ENCODE assay signal across 9 cellular contexts in the genomic region with DNA sequence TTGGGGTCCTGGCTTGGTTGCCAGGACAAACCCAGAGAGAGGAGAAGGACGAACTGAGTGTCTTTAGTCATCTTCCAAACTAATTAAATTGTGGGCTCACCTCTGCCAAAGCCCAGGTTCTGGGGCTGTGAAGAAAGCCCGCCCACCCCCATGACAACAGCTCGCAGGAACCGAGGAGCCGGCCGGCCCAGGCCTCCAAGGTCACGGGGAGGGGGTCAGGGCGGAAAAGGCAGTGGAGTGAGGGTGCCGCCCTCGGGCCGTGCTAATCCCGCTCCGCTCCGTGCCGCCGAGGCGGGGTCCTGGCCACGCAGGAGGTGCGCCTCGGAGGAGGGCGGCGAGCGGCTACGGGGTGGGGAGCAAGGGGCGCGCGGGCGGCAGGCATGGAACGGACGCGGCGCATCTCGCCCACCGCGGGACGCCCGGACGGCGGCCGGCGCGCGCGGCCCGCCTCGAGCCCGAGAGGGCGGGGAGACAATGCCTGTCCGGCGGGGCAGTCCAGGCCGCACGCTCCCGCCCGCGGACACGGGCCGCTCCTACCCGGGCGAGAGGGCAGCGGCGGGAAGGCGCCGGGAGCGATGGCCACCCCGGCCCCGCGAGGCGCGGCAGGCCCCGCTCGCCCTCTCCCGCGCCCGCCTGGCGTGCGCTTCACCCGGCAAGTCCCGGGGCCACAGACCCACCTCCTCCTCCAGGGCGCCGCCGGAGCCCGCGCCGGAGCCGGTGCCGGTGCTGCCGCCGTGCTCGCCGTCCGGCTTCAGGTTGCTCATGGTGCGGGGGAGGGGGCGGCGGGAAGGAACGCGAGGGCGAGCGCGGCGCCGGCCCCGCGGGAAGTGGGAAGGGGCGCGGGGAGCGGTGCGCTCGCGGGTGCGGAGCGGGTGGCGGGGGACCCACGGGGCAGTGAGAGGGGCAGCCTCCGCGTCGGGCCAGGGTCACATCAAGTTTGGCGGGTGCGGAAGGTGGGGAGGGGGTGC. TPM values are rescaled to one million over a fixed set of nuclear protein-coding genes. Genes with fewer than 3 reads are reported as not detected.
DNase-seq lines count a peak whose midpoint lies in the region; ATAC-seq and TF ChIP-seq lines count a peak whose summit lies in the region.
"Had no signal": no experiment of that assay in that cellular context is flagged by ENCODE, and none has a peak within 500 bp of the region (broad histone marks: within the 10 kb centered on the region; RNA-seq: fewer than 3 reads in every experiment).

No MANE protein-coding gene starts in this region.

- TF ChIP-seq CTCF in CD14-positive monocyte (IDR thresholded peaks at IDR 0.05): no peak
- no peak for TF ChIP-seq CTCF in body of pancreas (IDR thresholded peaks at IDR 0.05)
- TF ChIP-seq CTCF in lung (IDR thresholded peaks at IDR 0.05; ENCODE audit: control extremely low read depth, extremely low read depth): no peak
- TF ChIP-seq CTCF in upper lobe of left lung (IDR thresholded peaks at IDR 0.05): peak in 1 of 6 experiments; percentile 9

- intact Hi-C loops in CD14-positive monocyte (cut with micrococcal nuclease): no loop called here
- intact Hi-C loops in body of pancreas (cut with DNase I): no loop called here

- 1% methylated on average over 100 of the region's 118 CpGs; no CpG with 5 or more reads in 1 of the 2 donors for WGBS in body of pancreas, 2 donors
- 2 to 5% methylated on average over 58 to 118 of the region's 118 CpGs for WGBS in lung, 2 donors
- 0 to 22% methylated on average over 1 to 3 of the region's 118 CpGs for WGBS in upper lobe of left lung, 2 donors

- H3K27ac Mint-ChIP-seq in CD14-positive monocyte: peak overlapping the region in 1 of 7 donors; percentile 8

- H3K36me3 ChIP-seq in HUES6 (ENCODE audit: control insufficient read depth, insufficient read depth, low read length) (no peaks in the 10 kb centered on the region), body of pancreas (replicated peaks in 1 of 2; ENCODE audit: insufficient read depth in 1 of 2, low read depth in 2 of 2) (no peaks in the 10 kb centered on the region), lung (ENCODE audit: control insufficient read depth in 2 of 2, insufficient read depth in 2 of 2, low read length in 2 of 2) (no peaks in the 10 kb centered on the region), upper lobe of left lung (no peaks in the 10 kb centered on the region)
- H3K36me3 ChIP-seq: neutrophil had no signal

- no peaks in the 10 kb centered on the region for H3K27me3 ChIP-seq in HUES6 (ENCODE audit: control insufficient read depth, insufficient read depth, low read length)
- H3K27me3 ChIP-seq in body of pancreas: no peaks in the 10 kb centered on the region
- H3K27me3 ChIP-seq in lung (ENCODE audit: control insufficient read depth, insufficient read depth): no peaks in the 10 kb centered on the region
- H3K27me3 ChIP-seq in upper lobe of left lung: peaks cover 0 to 15% (median 4%) of the 10 kb centered on the region in 4 donors

- TF ChIP-seq EP300 in upper lobe of left lung (IDR thresholded peaks at IDR 0.05): no peak

- peaks cover 64 to 81% (median 71%) of the 10 kb centered on the region in 3 donors for H3K27me3 Mint-ChIP-seq in CD14-positive monocyte (ENCODE audit: low read depth in 3 of 3)

- H3K4me3 Mint-ChIP-seq in CD14-positive monocyte: peak overlapping the region; percentile 61 to 89

- H3K27ac ChIP-seq in HUES6 (ENCODE audit: low read depth, low read length) (peak overlapping the region; percentile 87), body of pancreas (no peak overlapping the region), lung (ENCODE audit: low read depth in 1 of 2, low read length in 1 of 2) (peak overlapping the region; percentile 61 to 98), upper lobe of left lung (peak overlapping the region; percentile 54 to 87 (median 78))
- H3K27ac ChIP-seq: neutrophil had no signal

- H3K9me3 ChIP-seq in HUES6 (ENCODE audit: control insufficient read depth, insufficient read depth, low read depth, low read length) (no peaks in the 10 kb centered on the region), body of pancreas (no peaks in the 10 kb centered on the region), lung (ENCODE audit: control insufficient read depth in 2 of 2, insufficient read depth in 1 of 2, low read length in 1 of 2) (no peaks in the 10 kb centered on the region), upper lobe of left lung (no peaks in the 10 kb centered on the region)
- H3K9me3 ChIP-seq: neutrophil had no signal

- H3K9ac ChIP-seq in HUES6 (ENCODE audit: low read length): peak overlapping the region; percentile 84

- no peak for DNase-seq in CD14-positive monocyte (ENCODE audit: low spot score)
- peak; percentile 7 to 29 (median 26) for DNase-seq in body of pancreas
- DNase-seq in lung (ENCODE audit: low spot score): no peak
- DNase-seq in upper lobe of left lung: peak in 1 of 2 donors; percentile 87
- no peak for DNase-seq in NOMO-1 treated with DMSO at 0.1 percent for 48 hours (lab: John Stamatoyannopoulos, UW; ENCODE audit: unreplicated experiment)
- no peak for DNase-seq in A172 (ENCODE audit: low spot score)

- ATAC-seq in body of pancreas (peak; percentile 45), lung (ENCODE audit: insufficient read depth, low FRiP score) (no peak), upper lobe of left lung (ENCODE audit: low FRiP score in 2 of 2) (peak in 1 of 2 donors; percentile 74), GM19463 (IDR thresholded peaks at IDR 0.05; ENCODE audit: unreplicated experiment) (no peak)

- H3K4me3 ChIP-seq in HUES6 (ENCODE audit: low read depth, low read length) (peak overlapping the region; percentile 78), body of pancreas (peak overlapping the region in 1 of 2 donors; percentile 56), lung (peak overlapping the region; percentile 52), upper lobe of left lung (peak overlapping the region; percentile 54 to 85 (median 67))

- no peak for TF ChIP-seq POLR2A in body of pancreas (IDR thresholded peaks at IDR 0.05)
- no peak for TF ChIP-seq POLR2A in upper lobe of left lung (IDR thresholded peaks at IDR 0.05)

- peaks cover 4 to 6% of the 10 kb centered on the region in 2 donors for H3K36me3 Mint-ChIP-seq in CD14-positive monocyte

- H3K4me1 ChIP-seq in HUES6 (ENCODE audit: control insufficient read depth, insufficient read depth, low read length) (peaks cover 44% of the 10 kb centered on the region), body of pancreas (peaks cover 7% of the 10 kb centered on the region), lung (ENCODE audit: control insufficient read depth in 2 of 2, insufficient read depth in 2 of 2, low read length in 2 of 2) (peaks cover 3 to 4% of the 10 kb centered on the region in 2 donors), upper lobe of left lung (peaks cover 0 to 25% (median 5%) of the 10 kb centered on the region in 4 donors)

- H3K9me3 Mint-ChIP-seq in CD14-positive monocyte: peaks cover 0 to 13% (median 5%) of the 10 kb centered on the region in 7 donors

- H3K4me1 Mint-ChIP-seq in CD14-positive monocyte: peaks cover 5% of the 10 kb centered on the region

RNA-seq across cellular contexts. Expression of a gene that starts 0.5 kb away (rescaled TPM):
- polyA plus RNA-seq in CD14-positive monocyte (not detected), lung (1 to 10 TPM; 2.0 to 2.6 TPM)
- total RNA-seq in body of pancreas (under 1 TPM; 0.26 to 0.33 TPM), lung (1 to 10 TPM in 1 of 2 donors, under 1 TPM in 1; 0.68 to 3.9 TPM), upper lobe of left lung (1 to 10 TPM; 1.2 to 3.6 (median 2.0) TPM)
- 0.50 and 0.53 TPM in 2 replicates for total RNA-seq in A172 (2014; rRNA removed; shearing (Covaris generic))

RNA-seq across cellular contexts. Expression of a gene that starts 50.6 kb away (rescaled TPM):
- under 1 TPM in 1 of 2 donors, not detected in 1; 0.13 TPM for polyA plus RNA-seq in CD14-positive monocyte
- not detected for total RNA-seq in body of pancreas
- 1 to 10 TPM; 1.1 to 2.4 TPM for total RNA-seq in lung
- 1 to 10 TPM; 1.1 to 1.4 TPM for polyA plus RNA-seq in lung
- total RNA-seq in upper lobe of left lung: 1 to 10 TPM in 4 of 6 donors, under 1 TPM in 2; 0.61 to 6.2 (median 1.1) TPM
- total RNA-seq in A172 (2014; rRNA removed; shearing (Covaris generic)): 11.0 and 15.1 TPM in 2 replicates

Comparison
In these comparisons a context has a peak if more than half of its experiments do, and no peak if none do; other contexts are left out.
1. DNase-seq: peak in body of pancreas (4 of 4); none in CD14-positive monocyte (single experiment), lung (single experiment), NOMO-1 treated with DMSO at 0.1 percent for 48 hours (single experiment) and A172 (single experiment).
2. H3K27ac ChIP-seq: peak in HUES6 (single experiment), lung (2 of 2) and upper lobe of left lung (4 of 4); none in body of pancreas (0 of 4).